Comparison of ENCODE assay signal across 1 cellular context in the genomic region with DNA sequence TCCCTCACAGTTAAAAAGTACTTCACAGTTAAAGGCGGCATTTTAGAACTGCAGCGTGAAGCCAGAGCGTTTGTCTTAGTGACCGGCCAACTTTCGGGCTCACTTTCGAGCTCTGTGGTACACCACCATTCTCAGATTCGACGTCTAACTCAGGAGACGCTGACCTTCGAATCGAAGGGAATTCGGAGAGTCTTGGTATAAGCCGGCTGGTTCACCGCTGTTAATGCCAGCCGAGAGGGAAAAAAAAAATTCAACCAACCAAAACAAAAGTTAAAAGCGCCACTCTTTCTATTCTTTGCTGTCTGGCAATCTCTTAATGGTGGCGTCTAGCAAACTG.
TF ChIP-seq lines count a peak whose summit lies in the region.

No MANE protein-coding gene starts in this region.

TF ChIP-seq in IMR-90, 13 proteins besides CTCF, POLR2A, EP300 and RAD21 (continued from another document):
- TF ChIP-seq, protein P1, sequence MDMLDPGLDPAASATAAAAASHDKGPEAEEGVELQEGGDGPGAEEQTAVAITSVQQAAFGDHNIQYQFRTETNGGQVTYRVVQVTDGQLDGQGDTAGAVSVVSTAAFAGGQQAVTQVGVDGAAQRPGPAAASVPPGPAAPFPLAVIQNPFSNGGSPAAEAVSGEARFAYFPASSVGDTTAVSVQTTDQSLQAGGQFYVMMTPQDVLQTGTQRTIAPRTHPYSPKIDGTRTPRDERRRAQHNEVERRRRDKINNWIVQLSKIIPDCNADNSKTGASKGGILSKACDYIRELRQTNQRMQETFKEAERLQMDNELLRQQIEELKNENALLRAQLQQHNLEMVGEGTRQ (IDR thresholded peaks at IDR 0.05; ENCODE audit: low read depth, low read length) = no peak
- no peak for TF ChIP-seq NFE2L2 (IDR thresholded peaks at IDR 0.05; ENCODE audit: low read depth, low read length)
- TF ChIP-seq MXI1 (IDR thresholded peaks at IDR 0.05; ENCODE audit: borderline replicate concordance, low read depth, low read length) = no peak
TF ChIP-seq in IMR-90: peak in this region for 0.
